8 cellular contexts compared by ENCODE assay signal in genomic region chr7:96075510-96076349, GRCh38.
DNase-seq lines count a peak whose midpoint lies in the region; ATAC-seq and TF ChIP-seq lines count a peak whose summit lies in the region.

No MANE protein-coding gene starts in this region.

- no peaks in the 10 kb centered on the region for H3K9me3 Mint-ChIP-seq in activated naive CD4-positive, alpha-beta T cell treated with anti-CD3 and anti-CD28 coated beads for 36 hours

- in situ Hi-C loops in transverse colon (cut with MboI; ENCODE audit: low pct_ligation_motif_present in 1 of 4, low pct_unique_long_range_greater_than_20kb in 1 of 4, low sequenced_read_pairs in 3 of 4), result loop anchor here in 1 of 4 donors (10.0 kb wide), 1 partner anchor 959 kb away; no protein-coding TSS in a partner anchor

- no peak overlapping the region for H2AFZ ChIP-seq in DND-41 (ENCODE audit: low read depth, low read length)

- CTCF ChIA-PET in activated naive CD4-positive, alpha-beta T cell treated with anti-CD3 and anti-CD28 coated beads for 36 hours (lab: Charles Lee), result interaction anchor here (0.6 to 2.4 kb wide), 3 partner anchors 952 to 1088 kb away, joined by 3 to 13 read pairs (median 4); no protein-coding TSS in a partner anchor

- TF ChIP-seq EP300 in transverse colon (IDR thresholded peaks at IDR 0.05; ENCODE audit: low read depth), result no peak

- H3K27ac Mint-ChIP-seq in activated naive CD4-positive, alpha-beta T cell treated with anti-CD3 and anti-CD28 coated beads for 36 hours, result no peak overlapping the region

- no peak overlapping the region for H3K9ac ChIP-seq in DND-41 (ENCODE audit: low read depth, low read length)

- peak overlapping the region; percentile 71 for H3K4me3 Mint-ChIP-seq in activated naive CD4-positive, alpha-beta T cell treated with anti-CD3 and anti-CD28 coated beads for 36 hours

- DNase-seq in DND-41, result no peak
- DNase-seq in LNCaP clone FGC (ENCODE audit: low read depth), result no peak
- peak; percentile 68 for DNase-seq in RWPE2 (ENCODE audit: low spot score)
- DNase-seq in activated naive CD4-positive, alpha-beta T cell treated with anti-CD3 and anti-CD28 coated beads for 36 hours, result peak; percentile 58
- DNase-seq in germinal center (ENCODE audit: low spot score), result peak; percentile 74
- peak in 50 of 56 donors; percentile 11 to 78 (median 50) for DNase-seq in nucleus accumbens (lab: John Stamatoyannopoulos, UW)
- DNase-seq in transverse colon, result peak; percentile 41

- H3K9me3 ChIP-seq in DND-41 (ENCODE audit: insufficient read depth, low read length, severe bottlenecking) (no peaks in the 10 kb centered on the region), RWPE2 (ENCODE audit: severe bottlenecking) (no peaks in the 10 kb centered on the region), transverse colon (no peaks in the 10 kb centered on the region)

- H3K27ac ChIP-seq in DND-41 (ENCODE audit: low read length) (no peak overlapping the region), RWPE2 (ENCODE audit: poor library complexity, severe bottlenecking) (no peak overlapping the region), transverse colon (no peak overlapping the region)

- H3K4me2 ChIP-seq in DND-41 (ENCODE audit: insufficient read depth, low read length), result no peak overlapping the region

- H3K4me3 ChIP-seq in DND-41 (ENCODE audit: low read depth in 1 of 2, low read length in 2 of 2) (no peak overlapping the region), LNCaP clone FGC (ENCODE audit: low read depth, low read length) (peak overlapping the region; percentile 38), RWPE2 (ENCODE audit: severe bottlenecking) (peak overlapping the region; percentile 28), transverse colon (peak overlapping the region; percentile 15 to 50 (median 26))

- H4K20me1 ChIP-seq in DND-41 (ENCODE audit: insufficient read depth, low read length), result no peaks in the 10 kb centered on the region

- peak; percentile 20 for TF ChIP-seq CTCF in DND-41 (IDR thresholded peaks at IDR 0.05; ENCODE audit: borderline replicate concordance, extremely low read depth, low read length, poor library complexity, severe bottlenecking)
- peak; percentile 97 for TF ChIP-seq CTCF in LNCaP clone FGC (IDR thresholded peaks at IDR 0.05; ENCODE audit: control insufficient read depth, extremely low read depth, insufficient read depth)
- peak; percentile 89 for TF ChIP-seq CTCF in RWPE2 (IDR thresholded peaks at IDR 0.05; ENCODE audit: poor library complexity, severe bottlenecking)
- peak; percentile 55 to 75 (median 72) for TF ChIP-seq CTCF in transverse colon (IDR thresholded peaks at IDR 0.05)

- H3K4me1 Mint-ChIP-seq in activated naive CD4-positive, alpha-beta T cell treated with anti-CD3 and anti-CD28 coated beads for 36 hours (ENCODE audit: low read depth), result peaks cover 2% of the 10 kb centered on the region

- intact Hi-C loops in activated naive CD4-positive, alpha-beta T cell treated with anti-CD3 and anti-CD28 coated beads for 36 hours (cut with micrococcal nuclease), result loop anchor here (1.0 to 10.0 kb wide), 5 partner anchors 159 to 952 kb away; no protein-coding TSS in a partner anchor
- intact Hi-C loops in transverse colon (cut with DNase I; ENCODE audit: low total_unique reads), result loop anchor here (10.0 kb wide), 1 partner anchor 949 kb away; the partner anchor contains the start of gene DLX5

- no peaks in the 10 kb centered on the region for H3K4me1 ChIP-seq in DND-41 (ENCODE audit: insufficient read depth, low read length)
- H3K4me1 ChIP-seq in RWPE2 (ENCODE audit: insufficient read depth, poor library complexity, severe bottlenecking), result no peaks in the 10 kb centered on the region
- H3K4me1 ChIP-seq in transverse colon, result peaks cover 5 to 8% (median 6%) of the 10 kb centered on the region in 4 donors

- WGBS in transverse colon (ENCODE audit: low coverage in 1 of 2), 2 donors, result 3% methylated on average over 5 to 47 of the region's 47 CpGs

- no peaks in the 10 kb centered on the region for H3K36me3 ChIP-seq in DND-41 (ENCODE audit: insufficient read depth, low read length)
- no peaks in the 10 kb centered on the region for H3K36me3 ChIP-seq in RWPE2 (ENCODE audit: low read depth)
- H3K36me3 ChIP-seq in transverse colon, result no peaks in the 10 kb centered on the region

- ATAC-seq in DND-41 (ENCODE audit: insufficient read depth, low read depth) (no peak), GM21786 (IDR thresholded peaks at IDR 0.05; ENCODE audit: unreplicated experiment) (peak; percentile 91), RWPE2 (ENCODE audit: low read depth) (peak; percentile 87)

- H3K27me3 ChIP-seq in DND-41 (ENCODE audit: insufficient read depth, low read length, poor library complexity) (no peaks in the 10 kb centered on the region), RWPE2 (ENCODE audit: insufficient read depth, poor library complexity, severe bottlenecking) (peaks cover 33% of the 10 kb centered on the region), transverse colon (peaks cover 34% of the 10 kb centered on the region)

- H3K79me2 ChIP-seq in DND-41 (ENCODE audit: insufficient read depth, low read length), result no peaks in the 10 kb centered on the region

- no peaks in the 10 kb centered on the region for H3K36me3 Mint-ChIP-seq in activated naive CD4-positive, alpha-beta T cell treated with anti-CD3 and anti-CD28 coated beads for 36 hours (ENCODE audit: low read depth)

- TF ChIP-seq POLR2A in transverse colon (IDR thresholded peaks at IDR 0.05), result no peak

- peaks cover 30% of the 10 kb centered on the region for H3K27me3 Mint-ChIP-seq in activated naive CD4-positive, alpha-beta T cell treated with anti-CD3 and anti-CD28 coated beads for 36 hours (ENCODE audit: low read depth)

Comparison
In these comparisons a context has a peak if more than half of its experiments do, and no peak if none do; other contexts are left out.
1. DNase-seq: peak in RWPE2 (single experiment), activated naive CD4-positive, alpha-beta T cell treated with anti-CD3 and anti-CD28 coated beads for 36 hours (single experiment), germinal center (single experiment), nucleus accumbens (50 of 56) and transverse colon (single experiment); none in DND-41 (single experiment) and LNCaP clone FGC (single experiment).
2. H3K4me3 ChIP-seq: peak in LNCaP clone FGC (single experiment), RWPE2 (single experiment) and transverse colon (4 of 4); none in DND-41 (0 of 2).
3. CTCF ChIP-seq: peak in every context shown above with its lines; median percentile 97 in LNCaP clone FGC; 89 in RWPE2; 72 in transverse colon; 20 in DND-41.